In the genomic region with DNA sequence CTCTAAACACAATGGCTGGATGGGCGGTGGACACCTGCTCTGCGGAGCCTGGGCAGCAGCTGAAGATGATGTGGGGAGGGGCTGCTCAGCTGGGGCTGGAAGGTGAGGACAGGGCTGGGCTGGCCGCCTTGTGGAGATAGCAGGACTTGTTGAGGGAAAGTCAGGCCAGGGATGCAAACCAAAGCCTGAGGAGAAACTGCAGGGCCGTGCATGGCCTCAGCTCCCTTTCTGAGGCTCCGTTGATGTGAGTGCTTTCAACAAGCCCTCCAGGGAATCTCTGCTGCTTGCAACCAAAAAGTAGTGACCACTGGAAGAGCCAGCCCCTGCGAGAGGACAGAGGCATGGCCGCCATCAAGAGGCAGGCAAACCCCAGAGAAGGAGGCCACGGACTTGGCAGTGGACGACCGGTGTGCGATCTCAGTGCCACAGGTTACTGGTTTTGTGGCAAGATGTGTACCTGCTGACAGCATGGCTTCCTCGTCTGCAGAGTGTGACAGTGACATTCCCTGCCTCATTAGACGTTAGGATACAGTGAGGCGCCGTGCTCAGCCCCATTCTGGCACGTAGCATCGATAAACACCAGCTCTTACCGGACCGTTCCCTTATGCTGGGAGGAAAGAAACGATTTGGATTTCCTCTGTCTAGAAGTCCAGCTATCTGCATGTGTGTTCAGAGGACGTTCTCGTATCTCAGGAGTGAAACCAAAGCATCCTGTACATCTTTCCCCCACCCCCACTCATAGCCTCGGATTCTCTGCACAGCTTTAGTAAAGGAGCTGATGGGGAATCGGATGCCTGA, we compare ENCODE assay signal across 8 cellular contexts. TPM values are rescaled to one million over a fixed set of nuclear protein-coding genes. Genes with fewer than 3 reads are reported as not detected.
DNase-seq lines count a peak whose midpoint lies in the region; ATAC-seq, FAIRE-seq and TF ChIP-seq lines count a peak whose summit lies in the region.

No MANE protein-coding gene starts in this region.

- no peaks in the 10 kb centered on the region for H3K9me2 ChIP-seq in PC-3 (replicated peaks; ENCODE audit: low read length)

- WGBS in endodermal cell (ENCODE audit: insufficient coverage in 1 of 2, insufficient read length in 1 of 2), 2 experiments = 90 to 93% methylated on average over 18 to 24 of the region's 24 CpGs
- WGBS in pancreas, 2 donors = 62 to 63% methylated on average over 24 of the region's 24 CpGs

- no peaks in the 10 kb centered on the region for H4K20me1 ChIP-seq in PC-3 (ENCODE audit: low read length)

- H3K27ac ChIP-seq in PC-3 (ENCODE audit: low read length) = no peak overlapping the region
- no peak overlapping the region for H3K27ac ChIP-seq in endodermal cell (ENCODE audit: low read depth, low read length)
- H3K27ac ChIP-seq in pancreas = peak overlapping the region in 1 of 4 donors; percentile 56

- intact Hi-C loops in PC-3 (cut with micrococcal nuclease) (no loop called here), pancreas (cut with DNase I) (no loop called here)

- POLR2A ChIA-PET in PC-3 (lab: Charles Lee; ENCODE audit: unreplicated experiment) = no interaction called here

- FAIRE-seq in pancreas (lab: Jason Lieb, UNC) = no peak

- H3K9ac ChIP-seq in PC-3 (ENCODE audit: low read length) (no peak overlapping the region), endodermal cell (ENCODE audit: extremely low read depth, low read length, poor library complexity, severe bottlenecking) (no peak overlapping the region)

- peaks cover 15% of the 10 kb centered on the region for H3K4me1 Mint-ChIP-seq in endodermal cell

- H3K27me3 ChIP-seq in PC-3 (ENCODE audit: low read length) (no peaks in the 10 kb centered on the region), endodermal cell (ENCODE audit: control insufficient read depth, insufficient read depth, low read length, poor library complexity, severe bottlenecking) (peaks cover 6% of the 10 kb centered on the region), pancreas (no peaks in the 10 kb centered on the region)

- ATAC-seq in PC-3 = no peak; the same call in 1 of the 2 replicates
- ATAC-seq in pancreas = peak in 1 of 4 donors; percentile 2

- peak overlapping the region; percentile 96 for H2AFZ ChIP-seq in PC-3 (ENCODE audit: low read length)

- DNase-seq in DMS53 treated with DMSO at 0.1 percent for 48 hours (lab: John Stamatoyannopoulos, UW; ENCODE audit: unreplicated experiment) = peak; percentile 69
- DNase-seq in PC-3 = no peak
- DNase-seq in endodermal cell = peak; percentile 66
- DNase-seq in pancreas = peak in 1 of 6 donors; percentile 7
- DNase-seq in HPDE6-E6E7 (ENCODE audit: extremely low spot score) = no peak
- no peak for DNase-seq in stimulated activated CD4-positive, alpha-beta T cell treated with anti-CD3 and anti-CD28 coated beads, Interleukin-1b, Interleukin-23, amount 100 ng/mL, for 48 hours
- no peak for DNase-seq in OCI-M1 (lab: John Stamatoyannopoulos, UW)
- DNase-seq in AG20443 (ENCODE audit: low spot score) = no peak

- no peak for TF ChIP-seq CTCF in PC-3 (conservative IDR thresholded peaks at IDR 0.05; ENCODE audit: low read depth, low read length)
- peak; percentile 45 for TF ChIP-seq CTCF in endodermal cell (conservative IDR thresholded peaks at IDR 0.05)
- no peak for TF ChIP-seq CTCF in pancreas (IDR thresholded peaks at IDR 0.05)

- H3K4me2 ChIP-seq in PC-3 (ENCODE audit: low read length) = peak overlapping the region; percentile 99

- H3K36me3 ChIP-seq in PC-3 (ENCODE audit: low read depth, low read length) (no peaks in the 10 kb centered on the region), endodermal cell (ENCODE audit: control insufficient read depth, insufficient read depth, low read length) (no peaks in the 10 kb centered on the region), pancreas (no peaks in the 10 kb centered on the region)

- H3K4me3 ChIP-seq in PC-3 (ENCODE audit: low read length) (peak overlapping the region; percentile 75; the same call in 1 of the 2 replicates), endodermal cell (ENCODE audit: low read length) (peak overlapping the region; percentile 79), pancreas (peak overlapping the region in 3 of 4 donors; percentile 6 to 48 (median 31))

- CTCF ChIA-PET in PC-3 (lab: Charles Lee) = interaction anchor here (1.4 kb wide), 1 partner anchor 741 kb away, joined by 5 read pairs; no protein-coding TSS in a partner anchor

- H3K9me3 ChIP-seq in PC-3 (ENCODE audit: low read length) = no peaks in the 10 kb centered on the region
- no peaks in the 10 kb centered on the region for H3K9me3 ChIP-seq in endodermal cell (ENCODE audit: control insufficient read depth, low read length)
- no peaks in the 10 kb centered on the region for H3K9me3 ChIP-seq in pancreas

- H3K9me3 Mint-ChIP-seq in endodermal cell = no peaks in the 10 kb centered on the region

- BruUV-seq in PC-3 (replicated peaks; lab: Mats Ljungman, UMichigan) = no TSS peak

- peaks cover 26% of the 10 kb centered on the region for H3K27me3 Mint-ChIP-seq in endodermal cell (ENCODE audit: insufficient read depth)

- H3K4me3 Mint-ChIP-seq in endodermal cell = peak overlapping the region; percentile 62

- no peaks in the 10 kb centered on the region for H3K79me2 ChIP-seq in PC-3 (ENCODE audit: low read length)

- no peaks in the 10 kb centered on the region for H3F3A ChIP-seq in PC-3 (ENCODE audit: low read length, unreplicated experiment)

- H3K27ac Mint-ChIP-seq in endodermal cell = no peak overlapping the region

- no peaks in the 10 kb centered on the region for H3K36me3 Mint-ChIP-seq in endodermal cell (ENCODE audit: low read depth)

- peaks cover 14% of the 10 kb centered on the region; the same call in 1 of the 2 replicates for H3K4me1 ChIP-seq in PC-3 (ENCODE audit: insufficient read depth, low read length)
- H3K4me1 ChIP-seq in endodermal cell (ENCODE audit: control insufficient read depth, insufficient read depth, low read length) = peaks cover 4% of the 10 kb centered on the region
- H3K4me1 ChIP-seq in pancreas = peaks cover 0 to 9% (median 0%) of the 10 kb centered on the region in 3 donors

RNA-seq across cellular contexts. Expression of a gene that starts 37.9 kb away (rescaled TPM):
- 16.3 and 24.2 TPM in 2 replicates for total RNA-seq in PC-3 (2014; rRNA removed)
- total RNA-seq in endodermal cell = 10 to 100 TPM; 14.4 to 24.2 TPM
- polyA plus RNA-seq in endodermal cell (2013, experiment 1 of 2) = 25.8 TPM
- 21.8 TPM for polyA plus RNA-seq in endodermal cell (2013, experiment 2 of 2)
- total RNA-seq in pancreas = 10 to 100 TPM in 5 of 6 donors, 1 to 10 TPM in 1; 9.1 to 16.7 (median 13.7) TPM
- polyA plus RNA-seq in pancreas = 10 to 100 TPM; 50.7 to 62.4 TPM

RNA-seq across cellular contexts. Expression of a gene that starts 38.0 kb away (rescaled TPM):
- total RNA-seq in PC-3 (2014; rRNA removed) (0.51 and 1.5 TPM in 2 replicates), endodermal cell (1 to 10 TPM; 1.5 to 1.7 TPM), pancreas (1 to 10 TPM in 2 of 6 donors, under 1 TPM in 4; 0.20 to 1.2 (median 0.89) TPM)
- polyA plus RNA-seq in endodermal cell (2013, experiment 1 of 2) = 2.4 TPM
- polyA plus RNA-seq in endodermal cell (2013, experiment 2 of 2) = 2.2 TPM
- polyA plus RNA-seq in pancreas = 1 to 10 TPM; 1.4 to 2.9 TPM

Comparison
In these comparisons a context has a peak if more than half of its experiments do, and no peak if none do; other contexts are left out.
1. DNase-seq: peak in DMS53 treated with DMSO at 0.1 percent for 48 hours (single experiment) and endodermal cell (single experiment); none in PC-3 (single experiment), HPDE6-E6E7 (single experiment), stimulated activated CD4-positive, alpha-beta T cell treated with anti-CD3 and anti-CD28 coated beads, Interleukin-1b, Interleukin-23, amount 100 ng/mL, for 48 hours (single experiment), OCI-M1 (single experiment) and AG20443 (single experiment).
2. Peak in every context shown above with its lines, with median percentiles within 50 percentile points of each other: H3K4me3 ChIP-seq.